Comparison of ENCODE assay signal across 12 cellular contexts in genomic region chr16:81810894-81811538, GRCh38. TPM values are rescaled to one million over a fixed set of nuclear protein-coding genes. Genes with fewer than 3 reads are reported as not detected.
DNase-seq lines count a peak whose midpoint lies in the region; ATAC-seq and TF ChIP-seq lines count a peak whose summit lies in the region.
"Had no signal": no experiment of that assay in that cellular context is flagged by ENCODE, and none has a peak within 500 bp of the region (broad histone marks: within the 10 kb centered on the region; RNA-seq: fewer than 3 reads in every experiment).

No MANE protein-coding gene starts in this region.

- no TSS peak for BruUV-seq in Calu3 (replicated peaks; lab: Mats Ljungman, UMichigan)

- POLR2A ChIA-PET in activated naive CD8-positive, alpha-beta T cell treated with anti-CD3 and anti-CD28 coated beads, Interleukin-2, amount 10 ng/mL, durations not matched to agents 7 days and 5 days (lab: Charles Lee), result no interaction called here

- CTCF ChIA-PET in Calu3 (lab: Charles Lee), result no interaction called here

- no peak overlapping the region for H3K4me3 Mint-ChIP-seq in activated naive CD8-positive, alpha-beta T cell treated with anti-CD3 and anti-CD28 coated beads, Interleukin-2, amount 10 ng/mL, durations not matched to agents 7 days and 5 days
- no peak overlapping the region for H3K4me3 Mint-ChIP-seq in activated naive CD8-positive, alpha-beta T cell treated with anti-CD3 and anti-CD28 coated beads for 36 hours
- H3K4me3 Mint-ChIP-seq in nephron progenitor cell, result no peak overlapping the region
- H3K4me3 Mint-ChIP-seq in Calu3 (ENCODE audit: low read depth, unreplicated experiment), result no peak overlapping the region

- H3K9me3 ChIP-seq in OCI-LY1 (ENCODE audit: low read length) (no peaks in the 10 kb centered on the region), aorta (ENCODE audit: control insufficient read depth, low read length) (no peaks in the 10 kb centered on the region)

- H3K4me3 ChIP-seq in OCI-LY1 (ENCODE audit: low read depth, low read length, poor library complexity, severe bottlenecking) (no peak overlapping the region), aorta (ENCODE audit: low read length in 2 of 2) (no peak overlapping the region)
- H3K4me3 ChIP-seq: cardiac muscle cell had no signal

- peak overlapping the region; percentile 68 for H3K9ac ChIP-seq in OCI-LY1 (ENCODE audit: low read length)

- DNase-seq in activated naive CD8-positive, alpha-beta T cell treated with anti-CD3 and anti-CD28 coated beads, Interleukin-2, amount 10 ng/mL, durations not matched to agents 7 days and 5 days, result no peak
- no peak for DNase-seq in activated naive CD8-positive, alpha-beta T cell treated with anti-CD3 and anti-CD28 coated beads for 36 hours
- no peak for DNase-seq in aorta
- DNase-seq in nephron progenitor cell, result no peak
- DNase-seq in cerebellum (ENCODE audit: low spot score), result no peak
- DNase-seq in Calu3, result no peak
- DNase-seq: activated CD4-positive, alpha-beta T cell treated with anti-CD3 and anti-CD28 coated beads, Interleukin-2, amount 50 U/mL, for 48 hours; hypothalamus had no signal

- H3K4me1 ChIP-seq in OCI-LY1 (ENCODE audit: insufficient read depth, low read length, severe bottlenecking), result peaks cover 85% of the 10 kb centered on the region
- no peaks in the 10 kb centered on the region for H3K4me1 ChIP-seq in aorta (ENCODE audit: control insufficient read depth in 1 of 2, insufficient read depth in 2 of 2, low read length in 2 of 2)

- peak overlapping the region; percentile 60 for H3K4me2 ChIP-seq in OCI-LY1 (ENCODE audit: low read length)

- H3K27ac Mint-ChIP-seq in activated naive CD8-positive, alpha-beta T cell treated with anti-CD3 and anti-CD28 coated beads, Interleukin-2, amount 10 ng/mL, durations not matched to agents 7 days and 5 days, result peak overlapping the region; percentile 62
- H3K27ac Mint-ChIP-seq in activated naive CD8-positive, alpha-beta T cell treated with anti-CD3 and anti-CD28 coated beads for 36 hours, result no peak overlapping the region
- H3K27ac Mint-ChIP-seq in nephron progenitor cell (no peak overlapping the region), Calu3 (ENCODE audit: unreplicated experiment) (no peak overlapping the region)

- no peaks in the 10 kb centered on the region for H3K9me2 ChIP-seq in OCI-LY1 (ENCODE audit: low read depth, low read length)

- H3K9me3 Mint-ChIP-seq in activated naive CD8-positive, alpha-beta T cell treated with anti-CD3 and anti-CD28 coated beads, Interleukin-2, amount 10 ng/mL, durations not matched to agents 7 days and 5 days, result no peaks in the 10 kb centered on the region
- H3K9me3 Mint-ChIP-seq in activated naive CD8-positive, alpha-beta T cell treated with anti-CD3 and anti-CD28 coated beads for 36 hours, result no peaks in the 10 kb centered on the region
- H3K9me3 Mint-ChIP-seq in nephron progenitor cell (peaks cover 22% of the 10 kb centered on the region), Calu3 (ENCODE audit: low read depth, unreplicated experiment) (no peaks in the 10 kb centered on the region)

- H3K36me3 ChIP-seq in OCI-LY1 (ENCODE audit: insufficient read depth, low read length) (peaks cover 47% of the 10 kb centered on the region), aorta (ENCODE audit: control insufficient read depth in 1 of 2, insufficient read depth in 2 of 2, low read length in 1 of 2) (no peaks in the 10 kb centered on the region)
- H3K36me3 ChIP-seq: cardiac muscle cell had no signal

- peaks cover 5% of the 10 kb centered on the region for H3K36me3 Mint-ChIP-seq in activated naive CD8-positive, alpha-beta T cell treated with anti-CD3 and anti-CD28 coated beads, Interleukin-2, amount 10 ng/mL, durations not matched to agents 7 days and 5 days
- no peaks in the 10 kb centered on the region for H3K36me3 Mint-ChIP-seq in activated naive CD8-positive, alpha-beta T cell treated with anti-CD3 and anti-CD28 coated beads for 36 hours
- H3K36me3 Mint-ChIP-seq in nephron progenitor cell (ENCODE audit: low read depth), result peaks cover 7% of the 10 kb centered on the region
- H3K36me3 Mint-ChIP-seq in Calu3 (ENCODE audit: insufficient read depth, unreplicated experiment), result no peaks in the 10 kb centered on the region

- H3K27me3 ChIP-seq in OCI-LY1 (ENCODE audit: insufficient read depth, low read length), result no peaks in the 10 kb centered on the region
- H3K27me3 ChIP-seq in aorta (ENCODE audit: control insufficient read depth in 1 of 2, insufficient read depth in 2 of 2, low read length in 1 of 2), result no peaks in the 10 kb centered on the region
- H3K27me3 ChIP-seq: cardiac muscle cell had no signal

- no peak overlapping the region for H2AFZ ChIP-seq in OCI-LY1 (ENCODE audit: low read length)

- 81 to 83% methylated on average over 10 of the region's 10 CpGs for whole genome bisulfite sequencing in aorta, 2 donors

- ATAC-seq in activated naive CD8-positive, alpha-beta T cell treated with anti-CD3 and anti-CD28 coated beads, Interleukin-2, amount 10 ng/mL, durations not matched to agents 7 days and 5 days (ENCODE audit: low read depth), result no peak
- ATAC-seq in HG02763 (IDR thresholded peaks at IDR 0.05; ENCODE audit: unreplicated experiment), result peak; percentile 21
- ATAC-seq in aorta (ENCODE audit: low FRiP score), result peak; percentile 11
- ATAC-seq: Panc1 had no signal

- peaks cover 22% of the 10 kb centered on the region for H3K4me1 Mint-ChIP-seq in activated naive CD8-positive, alpha-beta T cell treated with anti-CD3 and anti-CD28 coated beads, Interleukin-2, amount 10 ng/mL, durations not matched to agents 7 days and 5 days
- peaks cover 7% of the 10 kb centered on the region for H3K4me1 Mint-ChIP-seq in activated naive CD8-positive, alpha-beta T cell treated with anti-CD3 and anti-CD28 coated beads for 36 hours
- H3K4me1 Mint-ChIP-seq in nephron progenitor cell (peaks cover 19% of the 10 kb centered on the region), Calu3 (ENCODE audit: low read depth, unreplicated experiment) (no peaks in the 10 kb centered on the region)

- peak overlapping the region; percentile 100 for H3K27ac ChIP-seq in OCI-LY1 (ENCODE audit: low read depth, low read length, poor library complexity, severe bottlenecking)
- no peak overlapping the region for H3K27ac ChIP-seq in aorta (ENCODE audit: low read depth in 1 of 2, low read length in 2 of 2)
- H3K27ac ChIP-seq: cardiac muscle cell had no signal

- H4K20me1 ChIP-seq in OCI-LY1 (ENCODE audit: insufficient read depth, low read length), result no peaks in the 10 kb centered on the region

- peaks cover 66% of the 10 kb centered on the region for H3K79me2 ChIP-seq in OCI-LY1 (ENCODE audit: insufficient read depth, low read length)

- intact Hi-C loops in aorta (cut with DNase I), result no loop called here
- intact Hi-C loops in Calu3 (cut with micrococcal nuclease; ENCODE audit: unreplicated experiment), result no loop called here

- peaks cover 15% of the 10 kb centered on the region for H3K27me3 Mint-ChIP-seq in activated naive CD8-positive, alpha-beta T cell treated with anti-CD3 and anti-CD28 coated beads, Interleukin-2, amount 10 ng/mL, durations not matched to agents 7 days and 5 days
- peaks cover 5% of the 10 kb centered on the region for H3K27me3 Mint-ChIP-seq in activated naive CD8-positive, alpha-beta T cell treated with anti-CD3 and anti-CD28 coated beads for 36 hours
- H3K27me3 Mint-ChIP-seq in nephron progenitor cell (ENCODE audit: low read depth, poor library complexity) (peaks cover 7% of the 10 kb centered on the region), Calu3 (ENCODE audit: unreplicated experiment) (peaks cover 77% of the 10 kb centered on the region)

- H3F3A ChIP-seq in OCI-LY1 (ENCODE audit: insufficient read depth, low read length), result peaks cover 14% of the 10 kb centered on the region

- TF ChIP-seq CTCF in OCI-LY1 (IDR thresholded peaks at IDR 0.05; ENCODE audit: low read length) (no peak), nephron progenitor cell (IDR thresholded peaks at IDR 0.05) (no peak), Calu3 (IDR thresholded peaks at IDR 0.05; ENCODE audit: unreplicated experiment) (no peak)

RNA-seq across cellular contexts. Expression of gene PLCG2, which starts 31.9 kb away (rescaled TPM):
- total RNA-seq in activated naive CD8-positive, alpha-beta T cell treated with anti-CD3 and anti-CD28 coated beads, Interleukin-2, amount 10 ng/mL, durations not matched to agents 7 days and 5 days, result 10 to 100 TPM; 13.5 to 15.2 TPM
- 1 to 10 TPM; 7.7 to 8.1 TPM for total RNA-seq in activated naive CD8-positive, alpha-beta T cell treated with anti-CD3 and anti-CD28 coated beads for 36 hours
- 10 to 100 TPM; 21.2 to 48.4 TPM for total RNA-seq in aorta
- 1 to 10 TPM; 2.5 to 3.0 TPM for polyA plus RNA-seq in aorta
- 3.2 TPM for total RNA-seq in cerebellum
- total RNA-seq in Calu3 (2022), result 3.4 and 13.7 TPM in 2 replicates
